Comparison of ENCODE assay signal across 8 cellular contexts in genomic region chr2:27628767-27629709, GRCh38. TPM values are rescaled to one million over a fixed set of nuclear protein-coding genes. Genes with fewer than 3 reads are reported as not detected.
DNase-seq lines count a peak whose midpoint lies in the region; ATAC-seq, FAIRE-seq and TF ChIP-seq lines count a peak whose summit lies in the region.

Gene CCDC121, minus strand, starts transcription at chr2:27629012. Its CDS starts 1,213 bp downstream, at chr2:27627799.
Gene GPN1, plus strand, starts transcription at chr2:27629050. Its CDS starts 9 bp downstream, at chr2:27629059.

- peak; percentile 95 for TF ChIP-seq POLR2A in H54 (IDR thresholded peaks at IDR 0.05; ENCODE audit: low read depth, low read length)

- H3K4me3 ChIP-seq in RWPE2 (ENCODE audit: severe bottlenecking), result peak within 1 kb of the TSS; percentile 83
- H3K4me3 ChIP-seq in neuronal stem cell (ENCODE audit: low read length in 2 of 2), result peak within 1 kb of the TSS; percentile 74 to 98
- H3K4me3 ChIP-seq in subcutaneous abdominal adipose tissue (ENCODE audit: low read depth in 1 of 5, low read length in 5 of 5), result peak within 1 kb of the TSS; percentile 84 to 99 (median 95)

- no peak within 1 kb of the TSS for H2AK5ac ChIP-seq in neuronal stem cell (ENCODE audit: low read depth, low read length)

- H2BK5ac ChIP-seq in neuronal stem cell (ENCODE audit: low read length), result no peak within 1 kb of the TSS

- no peak within 1 kb of the TSS for H4K91ac ChIP-seq in neuronal stem cell (ENCODE audit: low read depth, low read length, poor library complexity)

- no peak within 1 kb of the TSS for H4K8ac ChIP-seq in neuronal stem cell (ENCODE audit: low read depth, low read length)

- H3K9ac ChIP-seq in neuronal stem cell (ENCODE audit: low read depth, low read length, poor library complexity) (peak within 1 kb of the TSS; percentile 93), subcutaneous abdominal adipose tissue (ENCODE audit: low read length in 5 of 5) (peak within 1 kb of the TSS; percentile 83 to 97 (median 91))

- H3K36me3 ChIP-seq in RWPE2 (ENCODE audit: low read depth), result peaks cover 36% of the 10 kb centered on the region
- peaks cover 4 to 52% of the 10 kb centered on the region in 2 donors for H3K36me3 ChIP-seq in neuronal stem cell (replicated peaks in 1 of 2; ENCODE audit: control insufficient read depth in 2 of 2, insufficient read depth in 2 of 2, low read length in 2 of 2)
- H3K36me3 ChIP-seq in subcutaneous abdominal adipose tissue (ENCODE audit: control insufficient read depth in 5 of 5, insufficient read depth in 5 of 5, low read length in 5 of 5), result peaks cover 22 to 41% (median 26%) of the 10 kb centered on the region in 5 donors

- H3K14ac ChIP-seq in neuronal stem cell (ENCODE audit: low read length), result no peak within 1 kb of the TSS

- peak within 1 kb of the TSS; percentile 94 for H3K18ac ChIP-seq in neuronal stem cell (ENCODE audit: low read length)

- no peak for TF ChIP-seq CTCF in RWPE2 (IDR thresholded peaks at IDR 0.05; ENCODE audit: poor library complexity, severe bottlenecking)

- FAIRE-seq in H54 (lab: Jason Lieb, UNC), result peak; percentile 85

- peaks cover 2% of the 10 kb centered on the region for H3K79me1 ChIP-seq in neuronal stem cell (ENCODE audit: low read depth, low read length)

- no peak within 1 kb of the TSS for H3K4ac ChIP-seq in neuronal stem cell (ENCODE audit: low read length)

- peaks cover 18% of the 10 kb centered on the region for H3K4me1 ChIP-seq in RWPE2 (ENCODE audit: insufficient read depth, poor library complexity, severe bottlenecking)
- peaks cover 2 to 4% of the 10 kb centered on the region in 2 donors for H3K4me1 ChIP-seq in neuronal stem cell (ENCODE audit: control insufficient read depth in 2 of 2, insufficient read depth in 1 of 2, low read depth in 1 of 2, low read length in 2 of 2)
- H3K4me1 ChIP-seq in subcutaneous abdominal adipose tissue (ENCODE audit: control insufficient read depth in 5 of 5, insufficient read depth in 5 of 5, low read length in 5 of 5), result peaks cover 3 to 32% (median 20%) of the 10 kb centered on the region in 5 donors

- no peaks in the 10 kb centered on the region for H3K27me3 ChIP-seq in RWPE2 (ENCODE audit: insufficient read depth, poor library complexity, severe bottlenecking)
- H3K27me3 ChIP-seq in neuronal stem cell (ENCODE audit: control insufficient read depth in 3 of 3, insufficient read depth in 3 of 3, low read depth in 1 of 3, low read length in 3 of 3), result no peaks in the 10 kb centered on the region
- no peaks in the 10 kb centered on the region for H3K27me3 ChIP-seq in subcutaneous abdominal adipose tissue (ENCODE audit: control insufficient read depth in 5 of 5, insufficient read depth in 4 of 5, low read length in 5 of 5)

- in situ Hi-C loops in G401 (cut with HindIII; ENCODE audit: low sequenced_read_pairs), result loop anchor here (10.0 kb wide), 1 partner anchor 174 kb away; no protein-coding TSS in a partner anchor

- DNase-seq in G401 (ENCODE audit: low spot score) (peak; percentile 90), H54 (ENCODE audit: insufficient read length, low spot score) (peak; percentile 72), LoVo (ENCODE audit: low spot score) (peak; percentile 94), RWPE2 (ENCODE audit: low spot score) (peak; percentile 92), foreskin melanocyte (peak; percentile 87), neuronal stem cell (ENCODE audit: low spot score) (peak; percentile 77)
- DNase-seq in activated effector memory CD4-positive, alpha-beta T cell treated with anti-CD3 and anti-CD28 coated beads, Interleukin-2, amount 50 U/mL, for 16 hours, result peak; percentile 98

- WGBS in neuronal stem cell (ENCODE audit: extremely low coverage in 2 of 2, insufficient read length in 2 of 2, insufficient replicate concordance in 1 of 2), 2 donors, result no CpG with 5 or more reads among the region's 44 CpGs

- peak within 1 kb of the TSS; percentile 97 for H3K23ac ChIP-seq in neuronal stem cell (ENCODE audit: low read depth, low read length, poor library complexity)

- H3K27ac ChIP-seq in RWPE2 (ENCODE audit: poor library complexity, severe bottlenecking), result peak within 1 kb of the TSS; percentile 95
- H3K27ac ChIP-seq in neuronal stem cell (replicated peaks; ENCODE audit: low read length), result peak within 1 kb of the TSS; percentile 22
- peak within 1 kb of the TSS; percentile 88 for H3K27ac ChIP-seq in subcutaneous abdominal adipose tissue (ENCODE audit: low read depth, low read length)

- no peak within 1 kb of the TSS for H2BK15ac ChIP-seq in neuronal stem cell (ENCODE audit: low read length)

- peak within 1 kb of the TSS; percentile 66 for H3K4me2 ChIP-seq in neuronal stem cell (ENCODE audit: insufficient read depth, low read length, poor library complexity, severe bottlenecking)

- H2BK12ac ChIP-seq in neuronal stem cell (ENCODE audit: low read length), result no peak within 1 kb of the TSS

- H2AFZ ChIP-seq in neuronal stem cell (ENCODE audit: low read length), result peak within 1 kb of the TSS; percentile 88

- H2BK120ac ChIP-seq in neuronal stem cell (ENCODE audit: low read depth, low read length), result no peak within 1 kb of the TSS

- H3K9me3 ChIP-seq in RWPE2 (ENCODE audit: severe bottlenecking) (no peaks in the 10 kb centered on the region), neuronal stem cell (replicated peaks in 1 of 2; ENCODE audit: control insufficient read depth in 2 of 2, insufficient read depth in 1 of 2, low read depth in 1 of 2, low read length in 2 of 2) (no peaks in the 10 kb centered on the region), subcutaneous abdominal adipose tissue (ENCODE audit: control insufficient read depth in 5 of 5, low read length in 5 of 5) (no peaks in the 10 kb centered on the region)

- peak; percentile 85 for ATAC-seq in RWPE2 (ENCODE audit: low read depth)

RNA-seq across cellular contexts. Expression of gene CCDC121, which starts in this region (rescaled TPM):
- 2.9 and 4.2 TPM in 2 replicates for total RNA-seq in G401 (2014; rRNA removed; shearing (Covaris generic))
- 5.6 TPM for polyA plus RNA-seq in neuronal stem cell (2013, experiment 1 of 2)
- polyA plus RNA-seq in neuronal stem cell (2013, experiment 2 of 2), result 4.8 TPM

RNA-seq across cellular contexts. Expression of gene GPN1, which starts in this region (rescaled TPM):
- 45.7 and 63.6 TPM in 2 replicates for total RNA-seq in G401 (2014; rRNA removed; shearing (Covaris generic))
- polyA plus RNA-seq in neuronal stem cell (2013, experiment 1 of 2), result 42.3 TPM
- polyA plus RNA-seq in neuronal stem cell (2013, experiment 2 of 2), result 41.7 TPM

Comparison
In these comparisons a context has a peak if more than half of its experiments do, and no peak if none do; other contexts are left out.
1. Peak in every context shown above with its lines: DNase-seq, ATAC-seq, H3K4me3 ChIP-seq and H3K27ac ChIP-seq.
2. H3K27ac ChIP-seq: peak in every context shown above with its lines; median percentile 95 in RWPE2; 88 in subcutaneous abdominal adipose tissue; 22 in neuronal stem cell.